ENCODE assay signal across 9 cellular contexts in genomic region chr2:62307469-62308389, GRCh38.
DNase-seq lines count a peak whose midpoint lies in the region; ATAC-seq and TF ChIP-seq lines count a peak whose summit lies in the region.
"Had no signal": no experiment of that assay in that cellular context is flagged by ENCODE, and none has a peak within 500 bp of the region (broad histone marks: within the 10 kb centered on the region; RNA-seq: fewer than 3 reads in every experiment).

No MANE protein-coding gene starts in this region.

- peak overlapping the region; percentile 24 for H3K9ac ChIP-seq in iPS-15b (ENCODE audit: low read depth, low read length)

- intact Hi-C loops in posterior cingulate gyrus (cut with DNase I) = no loop called here

- peak overlapping the region; percentile 26 for H3K27ac Mint-ChIP-seq in T-helper 1 cell treated with Interleukin-12 subunit alpha and Interleukin-12 subunit beta and Interleukin-4 antibody, amounts not matched to agents 30 μg/mL and 1 μg/mL, for 36 hours
- peak overlapping the region; percentile 67 for H3K27ac Mint-ChIP-seq in stimulated activated memory B cell treated with anti-CD40 and anti-IgM and Interleukin-4, amounts not matched to agents 10 μg/mL and 1 μg/mL and 100 μg/mL, for 72 hours

- peaks cover 25% of the 10 kb centered on the region for H3K4me1 ChIP-seq in RWPE2 (ENCODE audit: insufficient read depth, poor library complexity, severe bottlenecking)
- H3K4me1 ChIP-seq in iPS-15b (ENCODE audit: control insufficient read depth, insufficient read depth, low read length) = peaks cover 6% of the 10 kb centered on the region

- no peaks in the 10 kb centered on the region for H3K9me3 Mint-ChIP-seq in T-helper 1 cell treated with Interleukin-12 subunit alpha and Interleukin-12 subunit beta and Interleukin-4 antibody, amounts not matched to agents 30 μg/mL and 1 μg/mL, for 36 hours
- H3K9me3 Mint-ChIP-seq in stimulated activated memory B cell treated with anti-CD40 and anti-IgM and Interleukin-4, amounts not matched to agents 10 μg/mL and 1 μg/mL and 100 μg/mL, for 72 hours = no peaks in the 10 kb centered on the region

- H3K4me1 Mint-ChIP-seq in T-helper 1 cell treated with Interleukin-12 subunit alpha and Interleukin-12 subunit beta and Interleukin-4 antibody, amounts not matched to agents 30 μg/mL and 1 μg/mL, for 36 hours (ENCODE audit: low read depth) = peaks cover 57% of the 10 kb centered on the region
- peaks cover 76% of the 10 kb centered on the region for H3K4me1 Mint-ChIP-seq in stimulated activated memory B cell treated with anti-CD40 and anti-IgM and Interleukin-4, amounts not matched to agents 10 μg/mL and 1 μg/mL and 100 μg/mL, for 72 hours

- H3K4me3 Mint-ChIP-seq in T-helper 1 cell treated with Interleukin-12 subunit alpha and Interleukin-12 subunit beta and Interleukin-4 antibody, amounts not matched to agents 30 μg/mL and 1 μg/mL, for 36 hours = no peak overlapping the region
- H3K4me3 Mint-ChIP-seq in stimulated activated memory B cell treated with anti-CD40 and anti-IgM and Interleukin-4, amounts not matched to agents 10 μg/mL and 1 μg/mL and 100 μg/mL, for 72 hours = no peak overlapping the region

- H3K27me3 ChIP-seq in RWPE2 (ENCODE audit: insufficient read depth, poor library complexity, severe bottlenecking) (no peaks in the 10 kb centered on the region), iPS-15b (ENCODE audit: control insufficient read depth, insufficient read depth, low read length) (no peaks in the 10 kb centered on the region)

- ATAC-seq in RWPE2 (ENCODE audit: low read depth) = no peak
- no peak for ATAC-seq in stimulated activated memory B cell treated with anti-CD40 and anti-IgM and Interleukin-4, amounts not matched to agents 10 μg/mL and 1 μg/mL and 100 μg/mL, for 72 hours
- no peak for ATAC-seq in GM19467 (IDR thresholded peaks at IDR 0.05; ENCODE audit: unreplicated experiment)

- H3K36me3 ChIP-seq in RWPE2 (ENCODE audit: low read depth) (no peaks in the 10 kb centered on the region), iPS-15b (ENCODE audit: control insufficient read depth, insufficient read depth, low read length) (no peaks in the 10 kb centered on the region)
- H3K36me3 ChIP-seq: thoracic aorta had no signal

- H3K27ac ChIP-seq in RWPE2 (ENCODE audit: poor library complexity, severe bottlenecking) = peak overlapping the region; percentile 3
- H3K27ac ChIP-seq: thoracic aorta had no signal

- no peak for TF ChIP-seq CTCF in RWPE2 (IDR thresholded peaks at IDR 0.05; ENCODE audit: poor library complexity, severe bottlenecking)

- no peaks in the 10 kb centered on the region for H3K9me3 ChIP-seq in RWPE2 (ENCODE audit: severe bottlenecking)
- H3K9me3 ChIP-seq in iPS-15b (ENCODE audit: control insufficient read depth, insufficient read depth, low read length) = no peaks in the 10 kb centered on the region
- H3K9me3 ChIP-seq: thoracic aorta had no signal

- no peaks in the 10 kb centered on the region for H3K36me3 Mint-ChIP-seq in T-helper 1 cell treated with Interleukin-12 subunit alpha and Interleukin-12 subunit beta and Interleukin-4 antibody, amounts not matched to agents 30 μg/mL and 1 μg/mL, for 36 hours (ENCODE audit: low read depth)
- no peaks in the 10 kb centered on the region for H3K36me3 Mint-ChIP-seq in stimulated activated memory B cell treated with anti-CD40 and anti-IgM and Interleukin-4, amounts not matched to agents 10 μg/mL and 1 μg/mL and 100 μg/mL, for 72 hours

- H3K4me3 ChIP-seq in RWPE2 (ENCODE audit: severe bottlenecking) = no peak overlapping the region
- no peak overlapping the region for H3K4me3 ChIP-seq in iPS-15b (ENCODE audit: low read depth, low read length)
- H3K4me3 ChIP-seq: thoracic aorta had no signal

- no peaks in the 10 kb centered on the region for H3K27me3 Mint-ChIP-seq in T-helper 1 cell treated with Interleukin-12 subunit alpha and Interleukin-12 subunit beta and Interleukin-4 antibody, amounts not matched to agents 30 μg/mL and 1 μg/mL, for 36 hours (ENCODE audit: low read depth)
- no peaks in the 10 kb centered on the region for H3K27me3 Mint-ChIP-seq in stimulated activated memory B cell treated with anti-CD40 and anti-IgM and Interleukin-4, amounts not matched to agents 10 μg/mL and 1 μg/mL and 100 μg/mL, for 72 hours

- DNase-seq in T-helper 1 cell (no peak), RWPE2 (ENCODE audit: low spot score) (no peak), posterior cingulate gyrus (no peak), NCI-H2196 treated with DMSO at 0.1 percent for 48 hours (lab: John Stamatoyannopoulos, UW; ENCODE audit: unreplicated experiment) (no peak)
